23 cellular contexts compared by ENCODE assay signal in genomic region chr13:28121224-28121623, GRCh38. TPM values are rescaled to one million over a fixed set of nuclear protein-coding genes. Genes with fewer than 3 reads are reported as not detected.
"Had no signal": no experiment of that assay in that cellular context is flagged by ENCODE, and none has a peak within 500 bp of the region (broad histone marks: within the 10 kb centered on the region; RNA-seq: fewer than 3 reads in every experiment).

No MANE protein-coding gene starts in this region.

- DNase-seq: Kasumi-1, MM.1S, NCI-H1092 treated with DMSO at 0.1 percent for 48 hours, NCI-H1436, NCI-H187, NCI-H2029, NCI-H2081 treated with DMSO at 0.1 percent for 48 hours, NCI-H2171, NCI-H226, NCI-H446, NCI-H510A, NCI-H524 treated with DMSO at 0.1 percent for 48 hours, NCI-H69, NCI-H774, PC-3, SHP77 treated with DMSO at 0.1 percent for 48 hours, SJCRH30 had no signal

- H3K9me3 ChIP-seq: SJCRH30 had no signal

- H3K4me3 ChIP-seq: SJCRH30 had no signal

- H3K4me1 ChIP-seq: SJCRH30 had no signal

- H3K27me3 ChIP-seq: SJCRH30 had no signal

- H3K36me3 ChIP-seq: SJCRH30 had no signal

- H3K4me2 ChIP-seq: KMS-11 had no signal

- H3K27ac ChIP-seq: KMS-11, RWPE1, SJCRH30 had no signal

- ATAC-seq: Panc1, PC-3, SK-N-SH treated with all-trans-retinoic acid at 6 μM for 48 hours had no signal

RNA-seq across cellular contexts. Expression of gene FLT3, which starts 20.8 kb away (rescaled TPM):
- total RNA-seq: HT1080, OCI-LY7, PC-3, SJCRH30 had no signal
